13 cellular contexts compared by ENCODE assay signal in genomic region chr1:204621996-204622395, GRCh38.
DNase-seq lines count a peak whose midpoint lies in the region; TF ChIP-seq lines count a peak whose summit lies in the region.
"Had no signal": no experiment of that assay in that cellular context is flagged by ENCODE, and none has a peak within 500 bp of the region (broad histone marks: within the 10 kb centered on the region; RNA-seq: fewer than 3 reads in every experiment).

No MANE protein-coding gene starts in this region.

- no peak overlapping the region for H4K8ac ChIP-seq in neuronal stem cell (ENCODE audit: low read depth, low read length)

- H3K27ac Mint-ChIP-seq in brain, result peak overlapping the region in 3 of 5 experiments; percentile 66 to 95 (median 93)
- H3K27ac Mint-ChIP-seq: B cell had no signal

- H3K36me3 Mint-ChIP-seq in brain, result peaks cover 5% of the 10 kb centered on the region

- H3K18ac ChIP-seq in neuronal stem cell (ENCODE audit: low read length), result peak overlapping the region; percentile 55

- no peak overlapping the region for H3K4ac ChIP-seq in neuronal stem cell (ENCODE audit: low read length)

- no peak overlapping the region for H2AFZ ChIP-seq in neuronal stem cell (ENCODE audit: low read length)

- H3K23ac ChIP-seq in neuronal stem cell (ENCODE audit: low read depth, low read length, poor library complexity), result no peak overlapping the region

- peaks cover 4% of the 10 kb centered on the region for H3K27me3 Mint-ChIP-seq in brain
- H3K27me3 Mint-ChIP-seq: B cell had no signal

- H3K27ac ChIP-seq in BLaER1 treated with 17β-estradiol and CSF1 and Interleukin-3, amounts not matched to agents 10 nM and 100 nM, result no peak overlapping the region
- no peak overlapping the region for H3K27ac ChIP-seq in neuronal stem cell (replicated peaks; ENCODE audit: low read length)

- TF ChIP-seq CTCF in BE2C (IDR thresholded peaks at IDR 0.05; ENCODE audit: low read depth, low read length) (no peak), brain (conservative IDR thresholded peaks at IDR 0.05) (no peak)

- no peak overlapping the region for H2BK5ac ChIP-seq in neuronal stem cell (ENCODE audit: low read length)

- no peak overlapping the region for H2BK120ac ChIP-seq in neuronal stem cell (ENCODE audit: low read depth, low read length)

- H3K79me1 ChIP-seq in neuronal stem cell (ENCODE audit: low read depth, low read length), result no peaks in the 10 kb centered on the region

- peak overlapping the region in 1 of 11 experiments; percentile 24; a peak in 1 of 22 replicates for H3K9ac ChIP-seq in BLaER1 treated with 17β-estradiol and CSF1 and Interleukin-3, amounts not matched to agents 10 nM and 100 nM
- no peak overlapping the region for H3K9ac ChIP-seq in neuronal stem cell (ENCODE audit: low read depth, low read length, poor library complexity)

- H4K20me1 ChIP-seq in BLaER1 treated with 17β-estradiol and CSF1 and Interleukin-3, amounts not matched to agents 10 nM and 100 nM, result peaks cover 0 to 86% (median 36%) of the 10 kb centered on the region in 11 experiments; a peak in 17 of 22 replicates

- H3K36me3 ChIP-seq in BE2C, result no peaks in the 10 kb centered on the region; the same call in 1 of the 2 replicates
- peaks cover 0 to 43% (median 33%) of the 10 kb centered on the region in 11 experiments; a peak in 15 of 22 replicates for H3K36me3 ChIP-seq in BLaER1 treated with 17β-estradiol and CSF1 and Interleukin-3, amounts not matched to agents 10 nM and 100 nM
- no peaks in the 10 kb centered on the region for H3K36me3 ChIP-seq in neuronal stem cell (replicated peaks in 1 of 2; ENCODE audit: control insufficient read depth in 2 of 2, insufficient read depth in 2 of 2, low read length in 2 of 2)
- H3K36me3 ChIP-seq: HAP-1 had no signal

- H3K27me3 ChIP-seq in BE2C (no peaks in the 10 kb centered on the region), neuronal stem cell (ENCODE audit: control insufficient read depth in 3 of 3, insufficient read depth in 3 of 3, low read depth in 1 of 3, low read length in 3 of 3) (no peaks in the 10 kb centered on the region)
- no peaks in the 10 kb centered on the region for H3K27me3 ChIP-seq in BLaER1 treated with 17β-estradiol and CSF1 and Interleukin-3, amounts not matched to agents 10 nM and 100 nM

- peak overlapping the region; percentile 4 to 69 (median 60); a peak in 20 of 22 replicates for H3K4me2 ChIP-seq in BLaER1 treated with 17β-estradiol and CSF1 and Interleukin-3, amounts not matched to agents 10 nM and 100 nM
- H3K4me2 ChIP-seq in neuronal stem cell (ENCODE audit: insufficient read depth, low read length, poor library complexity, severe bottlenecking), result no peak overlapping the region

- peak overlapping the region; percentile 23 for H4K91ac ChIP-seq in neuronal stem cell (ENCODE audit: low read depth, low read length, poor library complexity)

- H2AK5ac ChIP-seq in neuronal stem cell (ENCODE audit: low read depth, low read length), result no peak overlapping the region

- DNase-seq in BE2C, result peak; percentile 82
- no peak for DNase-seq in neuronal stem cell (ENCODE audit: low spot score)
- DNase-seq in NCI-H774 (lab: John Stamatoyannopoulos, UW), result no peak
- no peak for DNase-seq in HUDEP-2 (lab: John Stamatoyannopoulos, UW; ENCODE audit: unreplicated experiment in 76 of 76)
- DNase-seq in HCEC 1CT, result no peak
- DNase-seq: Caco-2; CD8-positive, alpha-beta memory T cell; DND-41; GDM1 had no signal

- no peak overlapping the region for H3K4me3 Mint-ChIP-seq in brain
- H3K4me3 Mint-ChIP-seq: B cell; CD8-positive, alpha-beta memory T cell had no signal

- no peak overlapping the region for H2BK15ac ChIP-seq in neuronal stem cell (ENCODE audit: low read length)

- H3K4me1 Mint-ChIP-seq in brain, result peaks cover 70% of the 10 kb centered on the region
- H3K4me1 Mint-ChIP-seq: B cell; CD8-positive, alpha-beta memory T cell had no signal

- no peak overlapping the region for H3K14ac ChIP-seq in neuronal stem cell (ENCODE audit: low read length)

- H3K9me3 ChIP-seq in BE2C (no peaks in the 10 kb centered on the region), neuronal stem cell (replicated peaks in 1 of 2; ENCODE audit: control insufficient read depth in 2 of 2, insufficient read depth in 1 of 2, low read depth in 1 of 2, low read length in 2 of 2) (no peaks in the 10 kb centered on the region)
- no peaks in the 10 kb centered on the region for H3K9me3 ChIP-seq in BLaER1 treated with 17β-estradiol and CSF1 and Interleukin-3, amounts not matched to agents 10 nM and 100 nM (replicated peaks in 1 of 11)
- H3K9me3 ChIP-seq: Caco-2, HAP-1 had no signal

- peak overlapping the region; percentile 77 for H2BK12ac ChIP-seq in neuronal stem cell (ENCODE audit: low read length)

- no peaks in the 10 kb centered on the region for H3K9me3 Mint-ChIP-seq in brain
- H3K9me3 Mint-ChIP-seq: CD8-positive, alpha-beta memory T cell had no signal

- H3K4me1 ChIP-seq in BE2C (peaks cover 43% of the 10 kb centered on the region), neuronal stem cell (ENCODE audit: control insufficient read depth in 2 of 2, insufficient read depth in 1 of 2, low read depth in 1 of 2, low read length in 2 of 2) (peaks cover 22% of the 10 kb centered on the region in 2 donors)
- H3K4me1 ChIP-seq in BLaER1 treated with 17β-estradiol and CSF1 and Interleukin-3, amounts not matched to agents 10 nM and 100 nM, result peaks cover 30 to 58% (median 54%) of the 10 kb centered on the region in 10 experiments
- H3K4me1 ChIP-seq: HAP-1 had no signal

- no CpG with 5 or more reads among the region's 4 CpGs for WGBS in neuronal stem cell (ENCODE audit: extremely low coverage in 2 of 2, insufficient read length in 2 of 2, insufficient replicate concordance in 1 of 2), 2 donors

- H3K4me3 ChIP-seq in BE2C (ENCODE audit: low read depth, low read length) (no peak overlapping the region), neuronal stem cell (ENCODE audit: low read length in 2 of 2) (no peak overlapping the region)
- no peak overlapping the region for H3K4me3 ChIP-seq in BLaER1 treated with 17β-estradiol and CSF1 and Interleukin-3, amounts not matched to agents 10 nM and 100 nM
- H3K4me3 ChIP-seq: HAP-1 had no signal
